ENCODE assay signal across 28 cellular contexts in genomic region chr12:112185093-112185923, GRCh38. TPM values are rescaled to one million over a fixed set of nuclear protein-coding genes. Genes with fewer than 3 reads are reported as not detected.
DNase-seq lines count a peak whose midpoint lies in the region; ATAC-seq, FAIRE-seq and TF ChIP-seq lines count a peak whose summit lies in the region.
"Had no signal": no experiment of that assay in that cellular context is flagged by ENCODE, and none has a peak within 500 bp of the region (broad histone marks: within the 10 kb centered on the region; RNA-seq: fewer than 3 reads in every experiment).

No MANE protein-coding gene starts in this region.

- H3K27ac Mint-ChIP-seq in CD14-positive monocyte, result peak overlapping the region in 2 of 7 donors; percentile 13 to 35
- H3K27ac Mint-ChIP-seq: activated CD4-positive, alpha-beta T cell treated with anti-CD3 and anti-CD28 coated beads for 36 hours; B cell; dendritic cell treated with granulocyte-macrophage colony-stimulating factor and Interleukin-4, amounts not matched to agents 40 ng/mL and 50 ng/mL, for 4 days; HFFc6; T-helper 1 cell treated with Interleukin-12 subunit alpha and Interleukin-12 subunit beta and Interleukin-4 antibody, amounts not matched to agents 30 μg/mL and 1 μg/mL, for 36 hours had no signal

- intact Hi-C loops in right lobe of liver (cut with DNase I), result no loop called here
- intact Hi-C loops in HepG2 (cut with micrococcal nuclease; ENCODE audit: unreplicated experiment), result no loop called here
- intact Hi-C loops in esophagus muscularis mucosa (cut with DNase I), result no loop called here
- intact Hi-C loops in CD14-positive monocyte (cut with micrococcal nuclease), result no loop called here

- no peak overlapping the region for H3K4me2 ChIP-seq in HepG2 (ENCODE audit: low read depth, low read length)
- H3K4me2 ChIP-seq: KMS-11 had no signal

- H3K79me2 ChIP-seq in HepG2 (ENCODE audit: insufficient read depth, low read length), result no peaks in the 10 kb centered on the region

- ATAC-seq in right lobe of liver (peak in 3 of 4 donors; percentile 35 to 48 (median 43)), HepG2 (no peak; the same call in 2 of the 3 replicates), GM21717 (IDR thresholded peaks at IDR 0.05; ENCODE audit: unreplicated experiment) (no peak), HG03521 (IDR thresholded peaks at IDR 0.05; ENCODE audit: unreplicated experiment) (no peak), GM21528 (IDR thresholded peaks at IDR 0.05; ENCODE audit: low FRiP score, unreplicated experiment) (no peak)
- ATAC-seq: activated CD4-positive, alpha-beta T cell treated with anti-CD3 and anti-CD28 coated beads for 36 hours; left cardiac atrium had no signal

- TF ChIP-seq EP300 in HepG2 (IDR thresholded peaks at IDR 0.05; ENCODE audit: low read depth in 2 of 2, low read length in 2 of 2), result no peak
- TF ChIP-seq EP300 in HepG2 (CRISPR knock-in tag; IDR thresholded peaks at IDR 0.05; ENCODE audit: borderline replicate concordance), result no peak
- TF ChIP-seq EP300 in esophagus muscularis mucosa (IDR thresholded peaks at IDR 0.05), result no peak

- no peak overlapping the region for H3K27ac ChIP-seq in right lobe of liver
- H3K27ac ChIP-seq in HepG2 (ENCODE audit: extremely low read length, insufficient read depth, low read length), result no peak overlapping the region
- H3K27ac ChIP-seq in esophagus muscularis mucosa (replicated peaks in 1 of 4), result peak overlapping the region; percentile 20 to 75 (median 52)
- H3K27ac ChIP-seq: adrenal gland, KMS-11, SJSA1, spleen had no signal

- H3K4me1 Mint-ChIP-seq in CD14-positive monocyte, result peaks cover 5% of the 10 kb centered on the region
- H3K4me1 Mint-ChIP-seq: B cell had no signal

- TF ChIP-seq RAD21 in HepG2 (CRISPR knock-in tag; IDR thresholded peaks at IDR 0.05), result no peak

- H3K9me3 Mint-ChIP-seq in CD14-positive monocyte, result peaks cover 0 to 3% (median 0%) of the 10 kb centered on the region in 7 donors
- H3K9me3 Mint-ChIP-seq: dendritic cell treated with granulocyte-macrophage colony-stimulating factor and Interleukin-4, amounts not matched to agents 40 ng/mL and 50 ng/mL, for 4 days; HFFc6; T-helper 1 cell treated with Interleukin-12 subunit alpha and Interleukin-12 subunit beta and Interleukin-4 antibody, amounts not matched to agents 30 μg/mL and 1 μg/mL, for 36 hours had no signal

- no peak overlapping the region for H2AFZ ChIP-seq in HepG2 (ENCODE audit: low read length)

- H3K36me3 ChIP-seq in right lobe of liver (peaks cover 0 to 21% (median 0%) of the 10 kb centered on the region in 4 donors), HepG2 (replicated peaks in 1 of 2; ENCODE audit: control insufficient read depth in 1 of 2, insufficient read depth in 2 of 2, low read length in 2 of 2) (peaks cover 4 to 9% of the 10 kb centered on the region in 2 experiments; a peak in 4 of 5 replicates), esophagus muscularis mucosa (peaks cover 20 to 72% (median 59%) of the 10 kb centered on the region in 4 donors)

- no TSS peak for BruUV-seq in HepG2 (replicated peaks; lab: Mats Ljungman, UMichigan)

- DNase-seq in right lobe of liver (no peak), HepG2 (ENCODE audit: low spot score) (no peak), esophagus muscularis mucosa (ENCODE audit: extremely low spot score) (no peak), occipital lobe (lab: John Stamatoyannopoulos, UW) (peak; percentile 23), CD14-positive monocyte (ENCODE audit: low spot score) (no peak)
- DNase-seq: activated CD4-positive, alpha-beta T cell treated with anti-CD3 and anti-CD28 coated beads for 36 hours; activated CD8-positive, alpha-beta memory T cell treated with anti-CD3 and anti-CD28 coated beads for 24 hours; activated naive CD4-positive, alpha-beta T cell treated with Interleukin-2 at 50 U/mL for 16 hours; activated T-cell treated with anti-CD3 and anti-CD28 coated beads, Interleukin-2, amount 50 U/mL, for 1 hour; adrenal gland; GDM1; HFFc6; left cardiac atrium; mesendoderm; NK-92 treated with Interleukin-12 subunit alpha and Interleukin-12 subunit beta, amount 100 ng/mL, for 24 hours; retina; spleen; stimulated activated CD4-positive, alpha-beta T cell treated with anti-CD3 and anti-CD28 coated beads, Interleukin-4, amount 100 ng/mL, for 1 hour; stimulated activated naive CD4-positive, alpha-beta T cell had no signal

- peaks cover 51 to 81% of the 10 kb centered on the region in 2 donors for H3K36me3 Mint-ChIP-seq in CD14-positive monocyte

- 60% methylated on average over 4 of the region's 26 CpGs for WGBS in right lobe of liver (ENCODE audit: insufficient coverage, low coverage, low lambda C conversion rate, missing lambda C conversion rate)
- 95% methylated on average over 15 of the region's 26 CpGs for WGBS in HepG2 (ENCODE audit: low lambda C conversion rate)
- WGBS in esophagus muscularis mucosa, result 87% methylated on average over 18 of the region's 26 CpGs

- no peaks in the 10 kb centered on the region for H3K27me3 ChIP-seq in right lobe of liver
- no peaks in the 10 kb centered on the region for H3K27me3 ChIP-seq in HepG2 (ENCODE audit: control insufficient read depth in 1 of 2, insufficient read depth in 2 of 2, low read length in 2 of 2)
- no peaks in the 10 kb centered on the region for H3K27me3 ChIP-seq in esophagus muscularis mucosa
- H3K27me3 ChIP-seq: adrenal gland, SJSA1, spleen had no signal

- CTCF ChIA-PET in HepG2 (lab: Yijun Ruan, JAX; ENCODE audit: low intra/inter-chr PET ratio, low total read pairs), result no interaction called here

- H3K9me3 ChIP-seq in right lobe of liver (no peaks in the 10 kb centered on the region), HepG2 (ENCODE audit: low read length) (no peaks in the 10 kb centered on the region), esophagus muscularis mucosa (no peaks in the 10 kb centered on the region)
- H3K9me3 ChIP-seq: adrenal gland, SJSA1, spleen had no signal

- H3K9ac ChIP-seq in HepG2 (ENCODE audit: insufficient read depth, low read depth, low read length), result no peak overlapping the region
- H3K9ac ChIP-seq: KMS-11 had no signal

- POLR2A ChIA-PET in HepG2 (lab: Yijun Ruan, JAX), result no interaction called here

- no peaks in the 10 kb centered on the region for H4K20me1 ChIP-seq in HepG2 (ENCODE audit: insufficient read depth, low read length)

- peaks cover 0 to 4% (median 1%) of the 10 kb centered on the region in 3 donors for H3K27me3 Mint-ChIP-seq in CD14-positive monocyte (ENCODE audit: low read depth in 3 of 3)
- H3K27me3 Mint-ChIP-seq: activated CD4-positive, alpha-beta T cell treated with anti-CD3 and anti-CD28 coated beads for 36 hours; B cell; dendritic cell treated with granulocyte-macrophage colony-stimulating factor and Interleukin-4, amounts not matched to agents 40 ng/mL and 50 ng/mL, for 4 days had no signal

- H3K4me1 ChIP-seq in right lobe of liver (no peaks in the 10 kb centered on the region), HepG2 (ENCODE audit: insufficient read depth, low read length) (0 out of 2 replicates have a peak, but pooled peaks cover 4% of the 10 kb centered on the region), esophagus muscularis mucosa (peaks cover 3 to 46% (median 41%) of the 10 kb centered on the region in 4 donors)
- H3K4me1 ChIP-seq: SJSA1, spleen had no signal

- TF ChIP-seq POLR2A in right lobe of liver (IDR thresholded peaks at IDR 0.05) (no peak), HepG2 (IDR thresholded peaks at IDR 0.05; ENCODE audit: insufficient read depth in 1 of 2, low read depth in 2 of 2, low read length in 2 of 2) (no peak), esophagus muscularis mucosa (IDR thresholded peaks at IDR 0.05; ENCODE audit: low read depth) (no peak)

- in situ Hi-C loops in HepG2 (cut with HindIII; ENCODE audit: extremely low pct_ligation_motif_present, low pct_unique_long_range_greater_than_20kb), result no loop called here

- TF ChIP-seq CTCF in right lobe of liver (IDR thresholded peaks at IDR 0.05) (no peak), HepG2 (CRISPR knock-in tag; IDR thresholded peaks at IDR 0.05) (no peak), esophagus muscularis mucosa (IDR thresholded peaks at IDR 0.05) (no peak), CD14-positive monocyte (IDR thresholded peaks at IDR 0.05) (no peak)

- H3K4me3 Mint-ChIP-seq in CD14-positive monocyte, result no peak overlapping the region
- H3K4me3 Mint-ChIP-seq: activated CD4-positive, alpha-beta T cell treated with anti-CD3 and anti-CD28 coated beads for 36 hours; B cell; dendritic cell treated with granulocyte-macrophage colony-stimulating factor and Interleukin-4, amounts not matched to agents 40 ng/mL and 50 ng/mL, for 4 days; HFFc6; T-helper 1 cell treated with Interleukin-12 subunit alpha and Interleukin-12 subunit beta and Interleukin-4 antibody, amounts not matched to agents 30 μg/mL and 1 μg/mL, for 36 hours had no signal

- FAIRE-seq in HepG2 (lab: Jason Lieb, UNC), result no peak
- FAIRE-seq: A204.1 had no signal

- H3K4me3 ChIP-seq in right lobe of liver (no peak overlapping the region), HepG2 (replicated peaks in 1 of 3; ENCODE audit: insufficient read depth in 1 of 3, low read depth in 2 of 3, low read length in 3 of 3) (no peak overlapping the region), esophagus muscularis mucosa (no peak overlapping the region)
- H3K4me3 ChIP-seq: adrenal gland, SJSA1, spleen had no signal

RNA-seq across cellular contexts. Expression of gene TRAFD1, which starts 59.9 kb away (rescaled TPM):
- total RNA-seq in right lobe of liver (10 to 100 TPM in 3 of 6 experiments, 1 to 10 TPM in 3; 6.3 to 14.9 (median 10.3) TPM), HepG2 (2016; rRNA removed; fragmentation: Illumina TruSeq; extraction: Trizol) (20.9 and 27.8 TPM in 2 replicates), esophagus muscularis mucosa (10 to 100 TPM; 27.2 to 37.4 (median 30.6) TPM), occipital lobe (46.5 TPM)
- 3.3 and 3.6 TPM in 2 replicates for total RNA-seq in HepG2 (2016; cell fraction: cytosol; rRNA removed; fragmentation: Illumina TruSeq; extraction: Trizol; ENCODE audit: low read depth)
- total RNA-seq in HepG2 (2016; cell fraction: insoluble cytoplasmic fraction; rRNA removed; fragmentation: Illumina TruSeq; extraction: Trizol), result 20.5 and 24.2 TPM in 2 replicates
- total RNA-seq in HepG2 (2016; cell fraction: membrane; rRNA removed; fragmentation: Illumina TruSeq; extraction: Trizol), result 7.6 and 9.4 TPM in 2 replicates
- 16.1 and 18.7 TPM in 2 replicates for total RNA-seq in HepG2 (2016; cell fraction: nucleus; rRNA removed; fragmentation: Illumina TruSeq; extraction: Trizol)
- polyA plus RNA-seq in HepG2 (2011; rRNA removed) (9.5 and 10.4 TPM in 2 replicates), CD14-positive monocyte (10 to 100 TPM; 82.3 to 83.6 TPM)
- polyA plus RNA-seq in HepG2 (2011; cell fraction: cytosol; rRNA removed), result 8.7 and 9.7 TPM in 2 replicates
- 9.1 and 10.4 TPM in 2 replicates for polyA plus RNA-seq in HepG2 (2011; cell fraction: nucleus; rRNA removed)
- polyA plus RNA-seq in HepG2 (2012), result 8.9 and 13.3 TPM in 2 replicates
- polyA plus RNA-seq in HepG2 (2016; cell fraction: cytosol; fragmentation: Illumina TruSeq; extraction: Trizol; ENCODE audit: low read depth), result 1.0 and 1.5 TPM in 2 replicates
- polyA plus RNA-seq in HepG2 (2016; cell fraction: insoluble cytoplasmic fraction; fragmentation: Illumina TruSeq; extraction: Trizol; ENCODE audit: low read depth), result 20.8 and 21.2 TPM in 2 replicates
- 3.1 TPM in 2 replicates for polyA plus RNA-seq in HepG2 (2016; cell fraction: membrane; fragmentation: Illumina TruSeq; extraction: Trizol; ENCODE audit: low read depth)
- polyA plus RNA-seq in HepG2 (2016; cell fraction: nucleus; fragmentation: Illumina TruSeq; extraction: Trizol; ENCODE audit: insufficient read depth, low read depth), result 14.6 and 15.4 TPM in 2 replicates
- polyA minus RNA-seq in HepG2 (2011; rRNA and poly(A)+ RNA removed; ENCODE audit: low replicate concordance), result 8.1 and 43.5 TPM in 2 replicates
- polyA minus RNA-seq in HepG2 (2011; cell fraction: cytosol; rRNA and poly(A)+ RNA removed), result 5.2 and 7.2 TPM in 2 replicates
- polyA minus RNA-seq in HepG2 (2011; cell fraction: nucleus; rRNA and poly(A)+ RNA removed), result 12.0 and 15.9 TPM in 2 replicates

Comparison
In these comparisons a context has a peak if more than half of its experiments do, and no peak if none do; other contexts are left out.
1. ATAC-seq: peak in right lobe of liver (3 of 4); none in HepG2 (single experiment), GM21717 (single experiment), HG03521 (single experiment) and GM21528 (single experiment).
2. H3K27ac ChIP-seq: peak in esophagus muscularis mucosa (4 of 4); none in right lobe of liver (0 of 3) and HepG2 (single experiment).